Comparison of ENCODE assay signal across 1 cellular context in the genomic region with DNA sequence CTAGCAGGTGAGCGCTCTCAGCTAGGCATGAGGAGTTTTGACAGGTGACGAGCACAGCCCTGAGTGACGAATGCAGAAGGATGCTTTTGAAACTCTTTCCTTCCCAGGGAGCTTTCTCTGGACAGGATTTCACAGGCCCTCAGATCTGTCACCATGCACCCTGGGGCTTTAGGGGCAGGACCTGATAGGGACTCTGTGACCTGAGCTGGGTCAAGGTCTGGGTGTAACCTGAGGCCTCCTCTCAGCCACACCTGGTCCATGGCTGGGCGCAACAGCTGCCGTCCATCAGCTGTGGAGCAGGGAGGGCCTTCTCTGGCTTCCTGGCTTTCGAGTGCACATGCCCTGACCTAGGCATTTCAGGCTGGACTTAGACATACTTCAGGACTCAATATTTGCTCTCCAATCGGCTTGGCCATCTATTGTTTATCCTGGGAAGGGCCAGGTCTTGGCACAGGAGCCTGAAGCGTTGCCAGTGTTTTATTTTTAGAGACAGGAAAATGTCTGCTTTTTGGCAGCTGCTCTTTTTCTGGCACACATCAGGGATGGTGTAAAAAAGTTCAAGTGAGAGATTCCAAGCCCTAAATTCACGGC.
TF ChIP-seq lines count a peak whose summit lies in the region.

No MANE protein-coding gene starts in this region.

TF ChIP-seq in GM23338, 12 proteins besides CTCF, POLR2A, EP300 and RAD21 (continued from another document):
- TF ChIP-seq, protein P1, sequence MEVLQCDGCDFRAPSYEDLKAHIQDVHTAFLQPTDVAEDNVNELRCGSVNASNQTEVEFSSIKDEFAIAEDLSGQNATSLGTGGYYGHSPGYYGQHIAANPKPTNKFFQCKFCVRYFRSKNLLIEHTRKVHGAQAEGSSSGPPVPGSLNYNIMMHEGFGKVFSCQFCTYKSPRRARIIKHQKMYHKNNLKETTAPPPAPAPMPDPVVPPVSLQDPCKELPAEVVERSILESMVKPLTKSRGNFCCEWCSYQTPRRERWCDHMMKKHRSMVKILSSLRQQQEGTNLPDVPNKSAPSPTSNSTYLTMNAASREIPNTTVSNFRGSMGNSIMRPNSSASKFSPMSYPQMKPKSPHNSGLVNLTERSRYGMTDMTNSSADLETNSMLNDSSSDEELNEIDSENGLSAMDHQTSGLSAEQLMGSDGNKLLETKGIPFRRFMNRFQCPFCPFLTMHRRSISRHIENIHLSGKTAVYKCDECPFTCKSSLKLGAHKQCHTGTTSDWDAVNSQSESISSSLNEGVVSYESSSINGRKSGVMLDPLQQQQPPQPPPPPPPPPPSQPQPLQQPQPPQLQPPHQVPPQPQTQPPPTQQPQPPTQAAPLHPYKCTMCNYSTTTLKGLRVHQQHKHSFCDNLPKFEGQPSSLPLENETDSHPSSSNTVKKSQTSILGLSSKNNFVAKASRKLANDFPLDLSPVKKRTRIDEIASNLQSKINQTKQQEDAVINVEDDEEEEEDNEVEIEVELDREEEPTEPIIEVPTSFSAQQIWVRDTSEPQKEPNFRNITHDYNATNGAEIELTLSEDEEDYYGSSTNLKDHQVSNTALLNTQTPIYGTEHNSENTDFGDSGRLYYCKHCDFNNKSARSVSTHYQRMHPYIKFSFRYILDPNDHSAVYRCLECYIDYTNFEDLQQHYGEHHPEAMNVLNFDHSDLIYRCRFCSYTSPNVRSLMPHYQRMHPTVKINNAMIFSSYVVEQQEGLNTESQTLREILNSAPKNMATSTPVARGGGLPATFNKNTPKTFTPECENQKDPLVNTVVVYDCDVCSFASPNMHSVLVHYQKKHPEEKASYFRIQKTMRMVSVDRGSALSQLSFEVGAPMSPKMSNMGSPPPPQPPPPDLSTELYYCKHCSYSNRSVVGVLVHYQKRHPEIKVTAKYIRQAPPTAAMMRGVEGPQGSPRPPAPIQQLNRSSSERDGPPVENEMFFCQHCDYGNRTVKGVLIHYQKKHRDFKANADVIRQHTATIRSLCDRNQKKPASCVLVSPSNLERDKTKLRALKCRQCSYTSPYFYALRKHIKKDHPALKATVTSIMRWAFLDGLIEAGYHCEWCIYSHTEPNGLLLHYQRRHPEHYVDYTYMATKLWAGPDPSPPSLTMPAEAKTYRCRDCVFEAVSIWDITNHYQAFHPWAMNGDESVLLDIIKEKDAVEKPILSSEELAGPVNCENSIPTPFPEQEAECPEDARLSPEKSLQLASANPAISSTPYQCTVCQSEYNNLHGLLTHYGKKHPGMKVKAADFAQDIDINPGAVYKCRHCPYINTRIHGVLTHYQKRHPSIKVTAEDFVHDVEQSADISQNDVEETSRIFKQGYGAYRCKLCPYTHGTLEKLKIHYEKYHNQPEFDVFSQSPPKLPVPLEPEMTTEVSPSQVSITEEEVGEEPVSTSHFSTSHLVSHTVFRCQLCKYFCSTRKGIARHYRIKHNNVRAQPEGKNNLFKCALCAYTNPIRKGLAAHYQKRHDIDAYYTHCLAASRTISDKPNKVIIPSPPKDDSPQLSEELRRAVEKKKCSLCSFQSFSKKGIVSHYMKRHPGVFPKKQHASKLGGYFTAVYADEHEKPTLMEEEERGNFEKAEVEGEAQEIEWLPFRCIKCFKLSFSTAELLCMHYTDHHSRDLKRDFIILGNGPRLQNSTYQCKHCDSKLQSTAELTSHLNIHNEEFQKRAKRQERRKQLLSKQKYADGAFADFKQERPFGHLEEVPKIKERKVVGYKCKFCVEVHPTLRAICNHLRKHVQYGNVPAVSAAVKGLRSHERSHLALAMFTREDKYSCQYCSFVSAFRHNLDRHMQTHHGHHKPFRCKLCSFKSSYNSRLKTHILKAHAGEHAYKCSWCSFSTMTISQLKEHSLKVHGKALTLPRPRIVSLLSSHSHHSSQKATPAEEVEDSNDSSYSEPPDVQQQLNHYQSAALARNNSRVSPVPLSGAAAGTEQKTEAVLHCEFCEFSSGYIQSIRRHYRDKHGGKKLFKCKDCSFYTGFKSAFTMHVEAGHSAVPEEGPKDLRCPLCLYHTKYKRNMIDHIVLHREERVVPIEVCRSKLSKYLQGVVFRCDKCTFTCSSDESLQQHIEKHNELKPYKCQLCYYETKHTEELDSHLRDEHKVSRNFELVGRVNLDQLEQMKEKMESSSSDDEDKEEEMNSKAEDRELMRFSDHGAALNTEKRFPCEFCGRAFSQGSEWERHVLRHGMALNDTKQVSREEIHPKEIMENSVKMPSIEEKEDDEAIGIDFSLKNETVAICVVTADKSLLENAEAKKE (CRISPR knock-in tag; IDR thresholded peaks at IDR 0.05) = no peak
- no peak for TF ChIP-seq ZNF331 (CRISPR knock-in tag; IDR thresholded peaks at IDR 0.05; ENCODE audit: low read depth)
- TF ChIP-seq JUNB (IDR thresholded peaks at IDR 0.05; ENCODE audit: unreplicated experiment) = no peak
- TF ChIP-seq NANOG (IDR thresholded peaks at IDR 0.05; ENCODE audit: borderline replicate concordance) = no peak
- TF ChIP-seq, protein P2, sequence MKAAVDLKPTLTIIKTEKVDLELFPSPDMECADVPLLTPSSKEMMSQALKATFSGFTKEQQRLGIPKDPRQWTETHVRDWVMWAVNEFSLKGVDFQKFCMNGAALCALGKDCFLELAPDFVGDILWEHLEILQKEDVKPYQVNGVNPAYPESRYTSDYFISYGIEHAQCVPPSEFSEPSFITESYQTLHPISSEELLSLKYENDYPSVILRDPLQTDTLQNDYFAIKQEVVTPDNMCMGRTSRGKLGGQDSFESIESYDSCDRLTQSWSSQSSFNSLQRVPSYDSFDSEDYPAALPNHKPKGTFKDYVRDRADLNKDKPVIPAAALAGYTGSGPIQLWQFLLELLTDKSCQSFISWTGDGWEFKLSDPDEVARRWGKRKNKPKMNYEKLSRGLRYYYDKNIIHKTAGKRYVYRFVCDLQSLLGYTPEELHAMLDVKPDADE (IDR thresholded peaks at IDR 0.05) = no peak
- no peak for TF ChIP-seq POLR2AphosphoS5 (IDR thresholded peaks at IDR 0.05; ENCODE audit: low read depth)
- TF ChIP-seq EZH2phosphoT487 (IDR thresholded peaks at IDR 0.05; ENCODE audit: unreplicated experiment) = no peak
- TF ChIP-seq STAT1 (IDR thresholded peaks at IDR 0.05; ENCODE audit: unreplicated experiment) = no peak
- TF ChIP-seq CREB1 (CRISPR knock-in tag; IDR thresholded peaks at IDR 0.05; ENCODE audit: low read depth) = no peak
